In genomic region chr13:113929628-113930615, GRCh38 we compare ENCODE assay signal across 14 cellular contexts. TPM values are rescaled to one million over a fixed set of nuclear protein-coding genes. Genes with fewer than 3 reads are reported as not detected.
DNase-seq lines count a peak whose midpoint lies in the region; TF ChIP-seq lines count a peak whose summit lies in the region.
"Had no signal": no experiment of that assay in that cellular context is flagged by ENCODE, and none has a peak within 500 bp of the region (broad histone marks: within the 10 kb centered on the region; RNA-seq: fewer than 3 reads in every experiment).

No MANE protein-coding gene starts in this region.

- no peak overlapping the region for H3K27ac ChIP-seq in WERI-Rb-1
- H3K27ac ChIP-seq in spleen: peak overlapping the region in 1 of 8 donors; percentile 60
- H3K27ac ChIP-seq: 22Rv1, KMS-11 had no signal

- TF ChIP-seq CTCF in WERI-Rb-1 (IDR thresholded peaks at IDR 0.05; ENCODE audit: low read depth, low read length): peak; percentile 42
- TF ChIP-seq CTCF in spleen (IDR thresholded peaks at IDR 0.05 in 8 of 11, conservative IDR thresholded peaks at IDR 0.05 in 3 of 11): no peak

- H3K36me3 ChIP-seq in WERI-Rb-1 (no peaks in the 10 kb centered on the region), spleen (no peaks in the 10 kb centered on the region)

- H3K27me3 ChIP-seq in WERI-Rb-1 (ENCODE audit: insufficient read depth, low read depth, severe bottlenecking) (no peaks in the 10 kb centered on the region), spleen (replicated peaks in 1 of 7) (peaks cover 0 to 84% (median 0%) of the 10 kb centered on the region in 7 donors)

- DNase-seq in NCI-H1694 treated with DMSO at 0.1 percent for 48 hours (lab: John Stamatoyannopoulos, UW) (peak; percentile 2), NCI-H1694 (lab: John Stamatoyannopoulos, UW) (no peak), WERI-Rb-1 (peak; percentile 28), islet precursor cell (peak; percentile 51), spleen (peak; percentile 73), hepatic stellate cell (ENCODE audit: low spot score) (no peak), NCI-H1105 (lab: John Stamatoyannopoulos, UW) (no peak), NCI-H345 (lab: John Stamatoyannopoulos, UW) (no peak)
- DNase-seq: NCI-H187 treated with DMSO at 0.1 percent for 48 hours; NCI-H526 treated with DMSO at 0.1 percent for 48 hours; stimulated activated CD4-positive, alpha-beta T cell treated with anti-CD3 and anti-CD28 coated beads, Interleukin-4, amount 100 ng/mL, for 4 hours; stimulated activated naive B cell treated with anti-CD40 and anti-IgM and Interleukin-4, amounts not matched to agents 10 μg/mL and 1 μg/mL and 100 μg/mL, for 72 hours had no signal

- no peak for TF ChIP-seq POLR2A in spleen (IDR thresholded peaks at IDR 0.05)

- intact Hi-C loops in spleen (cut with DNase I; ENCODE audit: low total_unique reads): no loop called here

- H3K4me3 ChIP-seq in WERI-Rb-1 (ENCODE audit: low read depth, low read length): no peak overlapping the region
- no peak overlapping the region for H3K4me3 ChIP-seq in spleen

- H3K9me3 ChIP-seq in WERI-Rb-1 (ENCODE audit: severe bottlenecking): no peaks in the 10 kb centered on the region
- H3K9me3 ChIP-seq in spleen: no peaks in the 10 kb centered on the region

- 88 to 93% (median 89%) methylated on average over 31 to 38 of the region's 38 CpGs for WGBS in spleen, 5 donors

- H3K4me1 ChIP-seq in spleen: peaks cover 0 to 24% (median 5%) of the 10 kb centered on the region in 6 donors

RNA-seq across cellular contexts. Expression of gene C13orf46, which starts 44.0 kb away (rescaled TPM):
- total RNA-seq in spleen: 1 to 10 TPM in 5 of 7 donors, under 1 TPM in 2; 0.83 to 4.2 (median 2.6) TPM
- polyA plus RNA-seq in spleen: under 1 TPM; 0.09 to 0.70 (median 0.13) TPM

Comparison
In these comparisons a context has a peak if more than half of its experiments do, and no peak if none do; other contexts are left out.
1. DNase-seq: peak in NCI-H1694 treated with DMSO at 0.1 percent for 48 hours (single experiment), WERI-Rb-1 (single experiment), islet precursor cell (single experiment) and spleen (single experiment); none in NCI-H1694 (single experiment), hepatic stellate cell (single experiment), NCI-H1105 (single experiment) and NCI-H345 (single experiment).